In genomic region chr12:26028953-26029740, GRCh38 we compare ENCODE assay signal across 8 cellular contexts.
DNase-seq lines count a peak whose midpoint lies in the region; ATAC-seq and TF ChIP-seq lines count a peak whose summit lies in the region.

No MANE protein-coding gene starts in this region.

- intact Hi-C loops in Caco-2 (cut with micrococcal nuclease; ENCODE audit: unreplicated experiment) = loop anchor here (1.0 to 10.0 kb wide), 7 partner anchors 12 to 593 kb away; partner anchors contain the start of gene RASSF8

- peaks cover 11% of the 10 kb centered on the region for H3K36me3 Mint-ChIP-seq in Caco-2 (ENCODE audit: insufficient read depth, unreplicated experiment)
- H3K36me3 Mint-ChIP-seq in naive B cell = no peaks in the 10 kb centered on the region

- peaks cover 50% of the 10 kb centered on the region for H3K4me1 ChIP-seq in Caco-2

- H3K9me3 ChIP-seq in Caco-2 = no peaks in the 10 kb centered on the region

- H3K27me3 Mint-ChIP-seq in Caco-2 (ENCODE audit: insufficient read depth, unreplicated experiment) (no peaks in the 10 kb centered on the region), naive B cell (no peaks in the 10 kb centered on the region)

- CTCF ChIA-PET in Caco-2 (lab: Charles Lee) = no interaction called here

- ATAC-seq in naive B cell (ENCODE audit: low read depth in 2 of 2) = no peak
- ATAC-seq in HG02588 (IDR thresholded peaks at IDR 0.05; ENCODE audit: unreplicated experiment) = no peak

- H3K4me1 Mint-ChIP-seq in Caco-2 (ENCODE audit: low read depth, unreplicated experiment) (peaks cover 54% of the 10 kb centered on the region), naive B cell (no peaks in the 10 kb centered on the region)

- no peak for TF ChIP-seq POLR2A in erythroblast (IDR thresholded peaks at IDR 0.05; ENCODE audit: low read length)

- no peaks in the 10 kb centered on the region for H3K36me3 ChIP-seq in Caco-2 (ENCODE audit: control insufficient read depth, insufficient read depth, low read length)

- H3K4me3 ChIP-seq in Caco-2 (ENCODE audit: low read depth, low read length) = no peak overlapping the region

- no peak overlapping the region for H3K4me3 Mint-ChIP-seq in Caco-2 (ENCODE audit: unreplicated experiment)
- no peak overlapping the region for H3K4me3 Mint-ChIP-seq in naive B cell

- DNase-seq in Caco-2 (peak in 1 of 2 experiments; percentile 69), HCEC 1CT (peak; percentile 61), RPMI8226 (peak; percentile 31), erythroblast (lab: John Stamatoyannopoulos, UW) (peak; percentile 22 to 56), naive B cell (peak; percentile 6), DMS153 treated with DMSO at 0.1 percent for 48 hours (lab: John Stamatoyannopoulos, UW; ENCODE audit: unreplicated experiment) (no peak), UCSD-AML1 (lab: John Stamatoyannopoulos, UW; ENCODE audit: unreplicated experiment) (no peak)

- TF ChIP-seq CTCF in Caco-2 (IDR thresholded peaks at IDR 0.05; ENCODE audit: insufficient read depth in 1 of 2, low read depth in 1 of 2, low read length in 1 of 2, severe bottlenecking in 1 of 2, unreplicated experiment in 1 of 2) = peak; percentile 84 to 95

- POLR2A ChIA-PET in Caco-2 (lab: Charles Lee) = no interaction called here

- BruUV-seq in Caco-2 (replicated peaks; lab: Mats Ljungman, UMichigan) = no TSS peak

- H3K27ac Mint-ChIP-seq in Caco-2 (ENCODE audit: unreplicated experiment) (no peak overlapping the region), naive B cell (no peak overlapping the region)

- no peaks in the 10 kb centered on the region for H3K9me3 Mint-ChIP-seq in Caco-2 (ENCODE audit: unreplicated experiment)
- H3K9me3 Mint-ChIP-seq in naive B cell = no peaks in the 10 kb centered on the region

- no peaks in the 10 kb centered on the region for H3K27me3 ChIP-seq in Caco-2 (replicated peaks; ENCODE audit: control insufficient read depth, insufficient read depth, low read length)

Comparison
In these comparisons a context has a peak if more than half of its experiments do, and no peak if none do; other contexts are left out.
1. DNase-seq: peak in HCEC 1CT (single experiment), RPMI8226 (single experiment), erythroblast (2 of 2) and naive B cell (single experiment); none in DMS153 treated with DMSO at 0.1 percent for 48 hours (single experiment) and UCSD-AML1 (single experiment).